19 cellular contexts compared by ENCODE assay signal in genomic region chr6:53751417-53751816, GRCh38.
"Had no signal": no experiment of that assay in that cellular context is flagged by ENCODE, and none has a peak within 500 bp of the region (broad histone marks: within the 10 kb centered on the region; RNA-seq: fewer than 3 reads in every experiment).

No MANE protein-coding gene starts in this region.

- DNase-seq: IMR-90, Karpas-422, KG1, MM.1S, NCI-H1092 treated with DMSO at 0.1 percent for 48 hours, NCI-H1436, NCI-H187, NCI-H2029, NCI-H2081 treated with DMSO at 0.1 percent for 48 hours, NCI-H2171, NCI-H226, NCI-H446, NCI-H510A, NCI-H524 treated with DMSO at 0.1 percent for 48 hours, NCI-H69, NCI-H774, RPMI8226, SHP77, SK-N-SH had no signal

- H3K9ac ChIP-seq: SK-N-SH had no signal

- H3K9me3 ChIP-seq: SK-N-SH had no signal

- H3K4me2 ChIP-seq: SK-N-SH had no signal
